In the genomic region with DNA sequence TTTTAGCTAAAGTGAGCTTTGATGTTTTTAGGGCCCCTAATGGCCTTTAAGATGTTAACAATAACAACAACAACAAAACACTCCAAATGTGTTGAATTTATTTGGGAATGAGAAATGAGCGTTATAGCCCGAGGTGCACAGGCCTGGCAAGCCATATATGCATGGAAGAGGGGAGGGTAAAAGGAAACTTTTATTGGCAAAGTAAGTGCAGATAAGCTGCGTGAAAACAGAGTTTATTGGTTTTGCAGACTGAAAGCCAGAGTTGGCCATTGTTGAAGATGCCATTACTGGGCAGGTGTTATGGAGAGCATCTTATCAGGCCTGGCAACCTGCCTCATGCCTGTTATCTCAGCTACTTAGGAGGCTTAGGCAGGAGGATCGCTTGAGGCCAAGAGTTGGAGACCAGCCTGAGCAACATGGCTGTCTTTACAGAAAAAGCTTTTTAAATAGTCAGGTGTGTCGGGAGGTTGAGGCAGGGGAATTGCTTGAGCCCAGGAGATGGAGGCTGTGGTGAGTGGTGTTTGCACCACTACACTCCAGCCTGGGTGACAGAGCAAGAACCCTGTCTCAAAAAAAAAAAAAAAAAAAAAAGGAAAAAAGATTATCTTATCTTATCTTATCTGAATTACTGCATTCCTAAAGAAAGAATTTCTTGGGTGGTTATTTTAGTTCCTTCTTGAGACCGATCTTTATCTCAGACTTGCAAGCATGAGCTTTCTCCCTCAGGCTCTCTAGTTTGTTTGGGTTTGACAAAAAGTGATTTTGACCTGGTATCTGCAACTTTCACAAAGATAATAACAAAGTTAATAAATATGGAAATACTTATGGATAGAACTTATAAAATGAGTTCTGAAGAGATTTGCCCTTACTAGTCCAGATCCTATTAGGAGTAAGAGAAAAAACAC, we compare ENCODE assay signal across 1 cellular context.
TF ChIP-seq lines count a peak whose summit lies in the region.

No MANE protein-coding gene starts in this region.

TF ChIP-seq in WTC11, 78 proteins besides CTCF, POLR2A, EP300 and RAD21 (continued from another document):
- TF ChIP-seq, protein P1, sequence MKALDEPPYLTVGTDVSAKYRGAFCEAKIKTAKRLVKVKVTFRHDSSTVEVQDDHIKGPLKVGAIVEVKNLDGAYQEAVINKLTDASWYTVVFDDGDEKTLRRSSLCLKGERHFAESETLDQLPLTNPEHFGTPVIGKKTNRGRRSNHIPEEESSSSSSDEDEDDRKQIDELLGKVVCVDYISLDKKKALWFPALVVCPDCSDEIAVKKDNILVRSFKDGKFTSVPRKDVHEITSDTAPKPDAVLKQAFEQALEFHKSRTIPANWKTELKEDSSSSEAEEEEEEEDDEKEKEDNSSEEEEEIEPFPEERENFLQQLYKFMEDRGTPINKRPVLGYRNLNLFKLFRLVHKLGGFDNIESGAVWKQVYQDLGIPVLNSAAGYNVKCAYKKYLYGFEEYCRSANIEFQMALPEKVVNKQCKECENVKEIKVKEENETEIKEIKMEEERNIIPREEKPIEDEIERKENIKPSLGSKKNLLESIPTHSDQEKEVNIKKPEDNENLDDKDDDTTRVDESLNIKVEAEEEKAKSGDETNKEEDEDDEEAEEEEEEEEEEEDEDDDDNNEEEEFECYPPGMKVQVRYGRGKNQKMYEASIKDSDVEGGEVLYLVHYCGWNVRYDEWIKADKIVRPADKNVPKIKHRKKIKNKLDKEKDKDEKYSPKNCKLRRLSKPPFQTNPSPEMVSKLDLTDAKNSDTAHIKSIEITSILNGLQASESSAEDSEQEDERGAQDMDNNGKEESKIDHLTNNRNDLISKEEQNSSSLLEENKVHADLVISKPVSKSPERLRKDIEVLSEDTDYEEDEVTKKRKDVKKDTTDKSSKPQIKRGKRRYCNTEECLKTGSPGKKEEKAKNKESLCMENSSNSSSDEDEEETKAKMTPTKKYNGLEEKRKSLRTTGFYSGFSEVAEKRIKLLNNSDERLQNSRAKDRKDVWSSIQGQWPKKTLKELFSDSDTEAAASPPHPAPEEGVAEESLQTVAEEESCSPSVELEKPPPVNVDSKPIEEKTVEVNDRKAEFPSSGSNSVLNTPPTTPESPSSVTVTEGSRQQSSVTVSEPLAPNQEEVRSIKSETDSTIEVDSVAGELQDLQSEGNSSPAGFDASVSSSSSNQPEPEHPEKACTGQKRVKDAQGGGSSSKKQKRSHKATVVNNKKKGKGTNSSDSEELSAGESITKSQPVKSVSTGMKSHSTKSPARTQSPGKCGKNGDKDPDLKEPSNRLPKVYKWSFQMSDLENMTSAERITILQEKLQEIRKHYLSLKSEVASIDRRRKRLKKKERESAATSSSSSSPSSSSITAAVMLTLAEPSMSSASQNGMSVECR (CRISPR knock-in tag; IDR thresholded peaks at IDR 0.05; ENCODE audit: borderline replicate concordance), result no peak
- no peak for TF ChIP-seq ZNF423 (CRISPR knock-in tag; IDR thresholded peaks at IDR 0.05)
- no peak for TF ChIP-seq ZNF416 (CRISPR knock-in tag; IDR thresholded peaks at IDR 0.05)
- no peak for TF ChIP-seq ZNF138 (CRISPR knock-in tag; conservative IDR thresholded peaks at IDR 0.05)
- TF ChIP-seq, protein P2, sequence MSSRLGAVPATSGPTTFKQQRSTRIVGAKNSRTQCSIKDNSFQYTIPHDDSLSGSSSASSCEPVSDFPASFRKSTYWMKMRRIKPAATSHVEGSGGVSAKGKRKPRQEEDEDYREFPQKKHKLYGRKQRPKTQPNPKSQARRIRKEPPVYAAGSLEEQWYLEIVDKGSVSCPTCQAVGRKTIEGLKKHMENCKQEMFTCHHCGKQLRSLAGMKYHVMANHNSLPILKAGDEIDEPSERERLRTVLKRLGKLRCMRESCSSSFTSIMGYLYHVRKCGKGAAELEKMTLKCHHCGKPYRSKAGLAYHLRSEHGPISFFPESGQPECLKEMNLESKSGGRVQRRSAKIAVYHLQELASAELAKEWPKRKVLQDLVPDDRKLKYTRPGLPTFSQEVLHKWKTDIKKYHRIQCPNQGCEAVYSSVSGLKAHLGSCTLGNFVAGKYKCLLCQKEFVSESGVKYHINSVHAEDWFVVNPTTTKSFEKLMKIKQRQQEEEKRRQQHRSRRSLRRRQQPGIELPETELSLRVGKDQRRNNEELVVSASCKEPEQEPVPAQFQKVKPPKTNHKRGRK (CRISPR knock-in tag; IDR thresholded peaks at IDR 0.05; ENCODE audit: borderline replicate concordance), result no peak
- TF ChIP-seq HMGA2 (CRISPR knock-in tag; IDR thresholded peaks at IDR 0.05), result no peak
